Comparison of ENCODE assay signal across 2 cellular contexts in genomic region chr3:52829906-52830463, GRCh38.
TF ChIP-seq lines count a peak whose summit lies in the region.

No MANE protein-coding gene starts in this region.

TF ChIP-seq in HEK293T, 16 proteins besides CTCF, POLR2A, EP300 and RAD21:
- no peak for TF ChIP-seq FOXA1 (IDR thresholded peaks at IDR 0.05)
- no peak for TF ChIP-seq ELF4 (IDR thresholded peaks at IDR 0.05)
- peak; percentile 53 for TF ChIP-seq PKNOX1 (IDR thresholded peaks at IDR 0.05)
- TF ChIP-seq CTBP1 (IDR thresholded peaks at IDR 0.05; ENCODE audit: borderline replicate concordance) = 0 out of 2 replicates have a peak, but pooled peaks have one; percentile 18
TF ChIP-seq in HEK293T: peak in this region for 2.

TF ChIP-seq in K562, 482 proteins besides CTCF, POLR2A, EP300 and RAD21:
- TF ChIP-seq NR2C2 (CRISPR knock-in tag; IDR thresholded peaks at IDR 0.05) = no peak
- no peak for TF ChIP-seq NR2C2 (tag; IDR thresholded peaks at IDR 0.05)
- TF ChIP-seq ZNF316 (IDR thresholded peaks at IDR 0.05) = peak; percentile 72
- TF ChIP-seq HDGF (IDR thresholded peaks at IDR 0.05) = no peak
- no peak for TF ChIP-seq SRSF7 (optimal IDR thresholded peaks at IDR 0.05; ENCODE audit: low read depth, low read length)
- no peak for TF ChIP-seq SETDB1 (IDR thresholded peaks at IDR 0.05; ENCODE audit: low read length)
- peak; percentile 39 for TF ChIP-seq MAFF (IDR thresholded peaks at IDR 0.05; ENCODE audit: low read length)
- peak; percentile 52; the same call in 1 of the 2 replicates for TF ChIP-seq C11orf30 (IDR thresholded peaks at IDR 0.05; ENCODE audit: low read depth)
- peak; percentile 32 for TF ChIP-seq MAFK (IDR thresholded peaks at IDR 0.05; ENCODE audit: low read length)
- TF ChIP-seq PBX2 (CRISPR knock-in tag; IDR thresholded peaks at IDR 0.05; ENCODE audit: low read depth) = no peak
- TF ChIP-seq PBX2 (tag; conservative IDR thresholded peaks at IDR 0.05; ENCODE audit: low read depth) = 0 out of 2 replicates have a peak, but pooled peaks have one; percentile 11
- no peak for TF ChIP-seq ZNF41 (CRISPR knock-in tag; conservative IDR thresholded peaks at IDR 0.05)
- TF ChIP-seq UBTF (IDR thresholded peaks at IDR 0.05; ENCODE audit: borderline replicate concordance in 1 of 2, low read depth in 2 of 2, low read length in 2 of 2) = no peak
- no peak for TF ChIP-seq RB1 (IDR thresholded peaks at IDR 0.05; ENCODE audit: low read depth)
- peak; percentile 54 for TF ChIP-seq MEIS2 (IDR thresholded peaks at IDR 0.05; ENCODE audit: partially characterized antibody)
